In the genomic region with DNA sequence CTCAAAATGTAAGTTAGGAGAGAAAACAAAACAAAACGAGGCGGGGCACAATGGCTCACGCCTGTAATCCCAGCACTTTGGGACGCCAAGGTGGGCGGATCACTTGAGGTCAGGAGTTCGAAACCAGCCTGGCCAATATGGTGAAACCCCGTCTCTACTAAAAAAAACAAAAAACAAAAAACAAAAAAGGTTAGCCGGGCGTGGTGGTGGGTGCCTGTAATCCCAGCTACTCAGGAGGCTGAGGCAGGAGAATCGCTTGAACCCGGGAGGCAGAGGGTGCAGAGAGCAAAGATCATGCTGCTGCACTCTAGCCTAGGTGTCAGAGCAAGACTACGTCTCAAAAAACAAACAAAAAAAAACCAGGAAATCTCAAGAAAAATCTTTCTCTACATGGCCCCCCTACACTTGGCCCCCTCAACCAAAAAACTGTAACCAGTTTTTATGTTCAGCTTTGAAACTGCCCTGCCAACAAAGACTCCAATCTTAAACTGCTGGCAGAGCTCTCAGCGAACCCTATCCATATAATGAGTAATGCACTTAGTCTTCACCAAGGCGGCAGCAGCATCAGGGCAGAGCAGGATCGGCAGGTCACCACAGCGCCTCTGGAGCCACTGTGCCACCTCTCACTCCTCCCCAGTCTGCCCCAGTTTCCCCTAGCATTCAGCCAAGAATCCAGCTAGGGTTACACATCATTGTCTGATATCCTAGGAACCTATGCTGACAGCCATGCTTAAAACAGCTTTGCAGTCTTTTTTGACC, we compare ENCODE assay signal across 15 cellular contexts.
DNase-seq lines count a peak whose midpoint lies in the region; ATAC-seq, FAIRE-seq and TF ChIP-seq lines count a peak whose summit lies in the region.
"Had no signal": no experiment of that assay in that cellular context is flagged by ENCODE, and none has a peak within 500 bp of the region (broad histone marks: within the 10 kb centered on the region; RNA-seq: fewer than 3 reads in every experiment).

No MANE protein-coding gene starts in this region.

- H3K27ac ChIP-seq in PC-3 (ENCODE audit: low read length) (no peak overlapping the region), smooth muscle cell (ENCODE audit: low read depth) (peak overlapping the region; percentile 89), spleen (peak overlapping the region in 2 of 8 donors; percentile 25 to 53), upper lobe of left lung (no peak overlapping the region)
- H3K27ac ChIP-seq: foreskin keratinocyte had no signal

- H3K9ac ChIP-seq in PC-3 (ENCODE audit: low read length) (no peak overlapping the region), smooth muscle cell (ENCODE audit: low read depth) (no peak overlapping the region)

- H2AFZ ChIP-seq in PC-3 (ENCODE audit: low read length) = no peak overlapping the region
- no peak overlapping the region for H2AFZ ChIP-seq in smooth muscle cell (ENCODE audit: low read depth)

- ATAC-seq in PC-3 = no peak
- no peak for ATAC-seq in upper lobe of left lung (ENCODE audit: low FRiP score in 2 of 2)
- ATAC-seq: foreskin keratinocyte, HepG2, left ventricle myocardium superior had no signal

- no peaks in the 10 kb centered on the region for H3K36me3 ChIP-seq in PC-3 (ENCODE audit: low read depth, low read length)
- no peaks in the 10 kb centered on the region for H3K36me3 ChIP-seq in smooth muscle cell (ENCODE audit: low read depth)
- no peaks in the 10 kb centered on the region for H3K36me3 ChIP-seq in spleen
- no peaks in the 10 kb centered on the region for H3K36me3 ChIP-seq in upper lobe of left lung

- no peak for TF ChIP-seq EP300 in upper lobe of left lung (IDR thresholded peaks at IDR 0.05)

- POLR2A ChIA-PET in PC-3 (lab: Charles Lee; ENCODE audit: unreplicated experiment) = interaction anchor here (0.5 kb wide), 1 partner anchor 837 kb away, joined by 5 read pairs; no protein-coding TSS in a partner anchor

- H3K27me3 ChIP-seq in PC-3 (ENCODE audit: low read length) (no peaks in the 10 kb centered on the region), smooth muscle cell (ENCODE audit: low read depth) (no peaks in the 10 kb centered on the region), spleen (replicated peaks in 1 of 7) (no peaks in the 10 kb centered on the region), upper lobe of left lung (no peaks in the 10 kb centered on the region)
- H3K27me3 ChIP-seq: foreskin keratinocyte had no signal

- H3K9me3 ChIP-seq in PC-3 (ENCODE audit: low read length) (no peaks in the 10 kb centered on the region), smooth muscle cell (replicated peaks; ENCODE audit: low read depth) (no peaks in the 10 kb centered on the region), spleen (no peaks in the 10 kb centered on the region), upper lobe of left lung (no peaks in the 10 kb centered on the region)

- peaks cover 13% of the 10 kb centered on the region for H3F3A ChIP-seq in PC-3 (ENCODE audit: low read length, unreplicated experiment)
- peaks cover 10% of the 10 kb centered on the region for H3F3A ChIP-seq in smooth muscle cell (ENCODE audit: low read depth)

- no peak for TF ChIP-seq POLR2A in H54 (IDR thresholded peaks at IDR 0.05; ENCODE audit: low read depth, low read length)
- no peak for TF ChIP-seq POLR2A in spleen (IDR thresholded peaks at IDR 0.05)
- TF ChIP-seq POLR2A in upper lobe of left lung (IDR thresholded peaks at IDR 0.05) = no peak

- BruUV-seq in PC-3 (replicated peaks; lab: Mats Ljungman, UMichigan) = no TSS peak

- intact Hi-C loops in PC-3 (cut with micrococcal nuclease) (no loop called here), spleen (cut with DNase I; ENCODE audit: low total_unique reads) (no loop called here)

- 94% methylated on average over 16 of the region's 16 CpGs for WGBS in smooth muscle cell (ENCODE audit: low lambda C conversion rate)
- WGBS in spleen, 5 donors = 88 to 94% (median 91%) methylated on average over 16 of the region's 16 CpGs
- WGBS in upper lobe of left lung, 2 donors = 91 to 92% methylated on average over 16 of the region's 16 CpGs

- peaks cover 74% of the 10 kb centered on the region for H3K79me2 ChIP-seq in PC-3 (ENCODE audit: low read length)
- H3K79me2 ChIP-seq in smooth muscle cell (ENCODE audit: low read depth) = peaks cover 70% of the 10 kb centered on the region

- TF ChIP-seq CTCF in PC-3 (conservative IDR thresholded peaks at IDR 0.05; ENCODE audit: low read depth, low read length) (no peak), epithelial cell of proximal tubule (conservative IDR thresholded peaks at IDR 0.05; ENCODE audit: low read depth, low read length) (peak; percentile 14), smooth muscle cell (IDR thresholded peaks at IDR 0.05; ENCODE audit: borderline replicate concordance, insufficient read depth, poor library complexity, severe bottlenecking) (no peak), spleen (IDR thresholded peaks at IDR 0.05 in 8 of 11, conservative IDR thresholded peaks at IDR 0.05 in 3 of 11) (no peak), upper lobe of left lung (IDR thresholded peaks at IDR 0.05) (no peak)

- H3K4me2 ChIP-seq in PC-3 (ENCODE audit: low read length) (no peak overlapping the region), smooth muscle cell (no peak overlapping the region)

- H4K20me1 ChIP-seq in PC-3 (ENCODE audit: low read length) (no peaks in the 10 kb centered on the region), smooth muscle cell (ENCODE audit: low read depth) (peaks cover 40% of the 10 kb centered on the region)

- DNase-seq in H54 (ENCODE audit: insufficient read length, low spot score) (no peak), PC-3 (peak; percentile 36), epithelial cell of proximal tubule (ENCODE audit: low read depth) (no peak), smooth muscle cell (lab: John Stamatoyannopoulos, UW; ENCODE audit: unreplicated experiment) (no peak), DMS153 treated with DMSO at 0.1 percent for 48 hours (lab: John Stamatoyannopoulos, UW; ENCODE audit: unreplicated experiment) (no peak), spleen (no peak), upper lobe of left lung (no peak)
- DNase-seq: activated CD4-positive, alpha-beta T cell treated with anti-CD3 and anti-CD28 coated beads, Interleukin-2, amount 50 U/mL, for 1 hour; activated T-cell treated with anti-CD3 and anti-CD28 coated beads, Interleukin-2, amount 50 U/mL, for 4 hours; foreskin keratinocyte; left ventricle myocardium superior; NCI-H1417; SHP77 treated with DMSO at 0.1 percent for 48 hours; T1000 had no signal

- FAIRE-seq in H54 (lab: Jason Lieb, UNC) = peak; percentile 41
- FAIRE-seq: HepG2 had no signal

- H3K4me3 ChIP-seq in PC-3 (ENCODE audit: low read length) (no peak overlapping the region), epithelial cell of proximal tubule (ENCODE audit: low read depth, low read length) (no peak overlapping the region), smooth muscle cell (no peak overlapping the region), spleen (no peak overlapping the region), upper lobe of left lung (no peak overlapping the region)

- H3K4me1 ChIP-seq in PC-3 (ENCODE audit: insufficient read depth, low read length) = peaks cover 30% of the 10 kb centered on the region
- peaks cover 16% of the 10 kb centered on the region for H3K4me1 ChIP-seq in smooth muscle cell (ENCODE audit: low read depth)
- H3K4me1 ChIP-seq in spleen = peaks cover 80 to 98% (median 97%) of the 10 kb centered on the region in 6 donors
- peaks cover 77 to 93% (median 79%) of the 10 kb centered on the region in 4 donors for H3K4me1 ChIP-seq in upper lobe of left lung

- CTCF ChIA-PET in PC-3 (lab: Charles Lee) = interaction anchor here (0.6 kb wide), 1 partner anchor 96 kb away, joined by 5 read pairs; no protein-coding TSS in a partner anchor

- no peaks in the 10 kb centered on the region for H3K9me2 ChIP-seq in PC-3 (replicated peaks; ENCODE audit: low read length)
